ENCODE assay signal across 21 cellular contexts in genomic region chr9:79089054-79089560, GRCh38.
"Had no signal": no experiment of that assay in that cellular context is flagged by ENCODE, and none has a peak within 500 bp of the region (broad histone marks: within the 10 kb centered on the region; RNA-seq: fewer than 3 reads in every experiment).

No MANE protein-coding gene starts in this region.

- ATAC-seq: HepG2, Panc1, PC-3, Right ventricle myocardium inferior, SK-N-SH treated with all-trans-retinoic acid at 6 μM for 48 hours had no signal

- DNase-seq: IMR-90, Karpas-422, KG1, MM.1S, NCI-H1092 treated with DMSO at 0.1 percent for 48 hours, NCI-H1436, NCI-H187, NCI-H2029 treated with DMSO at 0.1 percent for 48 hours, NCI-H2107, NCI-H2227 treated with DMSO at 0.1 percent for 48 hours, NCI-H510A, NCI-H524 treated with DMSO at 0.1 percent for 48 hours, NCI-H69, NCI-H774, PC-3, SHP77 treated with DMSO at 0.1 percent for 48 hours, SJCRH30 had no signal

- H3K36me3 ChIP-seq: SJCRH30 had no signal

- FAIRE-seq: HepG2 had no signal

- H3K4me3 ChIP-seq: SJCRH30 had no signal

- H3K27ac ChIP-seq: SJCRH30 had no signal

- H3K4me1 ChIP-seq: SJCRH30 had no signal
